In genomic region chr9:89312154-89312616, GRCh38 we compare ENCODE assay signal across 8 cellular contexts. TPM values are rescaled to one million over a fixed set of nuclear protein-coding genes. Genes with fewer than 3 reads are reported as not detected.
A peak's percentile ranks its signal among the peaks of the same experiment; 100 is the strongest.
DNase-seq lines count a peak whose midpoint lies in the region; ATAC-seq and TF ChIP-seq lines count a peak whose summit lies in the region.

No MANE protein-coding gene starts in this region.

- ATAC-seq in activated naive CD4-positive, alpha-beta T cell treated with anti-CD3 and anti-CD28 coated beads, Interleukin-2, amount 50 U/mL, for 72 hours = no peak

- H3K4me1 ChIP-seq in urinary bladder (ENCODE audit: insufficient read depth) = no peaks in the 10 kb centered on the region

- TF ChIP-seq CTCF in C4-2B (conservative IDR thresholded peaks at IDR 0.05) (no peak), kidney epithelial cell (IDR thresholded peaks at IDR 0.05; ENCODE audit: insufficient read depth, low read length, poor library complexity, severe bottlenecking) (no peak)

- peaks cover 30 to 51% of the 10 kb centered on the region in 2 donors for H3K36me3 Mint-ChIP-seq in activated naive CD4-positive, alpha-beta T cell treated with anti-CD3 and anti-CD28 coated beads, Interleukin-2, amount 50 U/mL, for 72 hours

- H3K27ac Mint-ChIP-seq in activated naive CD4-positive, alpha-beta T cell treated with anti-CD3 and anti-CD28 coated beads, Interleukin-2, amount 50 U/mL, for 72 hours = peak overlapping the region; percentile 87 to 99

- H3K27ac ChIP-seq in C4-2B = peak overlapping the region; percentile 98; the same call in 1 of the 2 replicates
- no peak overlapping the region for H3K27ac ChIP-seq in urinary bladder (ENCODE audit: low read depth)

- H3K27me3 ChIP-seq in kidney epithelial cell (ENCODE audit: control insufficient read depth, insufficient read depth, low read length) = no peaks in the 10 kb centered on the region

- H3K36me3 ChIP-seq in kidney epithelial cell (ENCODE audit: control insufficient read depth, insufficient read depth, low read length) = no peaks in the 10 kb centered on the region
- H3K36me3 ChIP-seq in urinary bladder (ENCODE audit: insufficient read depth) = no peaks in the 10 kb centered on the region

- under 1% methylated on average over 11 of the region's 11 CpGs for WGBS in urinary bladder

- no peaks in the 10 kb centered on the region for H3K9me3 Mint-ChIP-seq in activated naive CD4-positive, alpha-beta T cell treated with anti-CD3 and anti-CD28 coated beads, Interleukin-2, amount 50 U/mL, for 72 hours

- H3K4me3 ChIP-seq in kidney epithelial cell (ENCODE audit: low read depth, low read length) (peak overlapping the region; percentile 97), urinary bladder (ENCODE audit: low read depth, low read length) (peak overlapping the region; percentile 14)

- DNase-seq in HT1080 (ENCODE audit: low read depth) (peak; percentile 37), kidney epithelial cell (ENCODE audit: low read depth) (no peak), NCI-H2029 (lab: John Stamatoyannopoulos, UW) (no peak), epidermal melanocyte (ENCODE audit: insufficient read length, low spot score) (no peak), NCI-H774 (lab: John Stamatoyannopoulos, UW) (no peak)
- DNase-seq in activated naive CD4-positive, alpha-beta T cell treated with anti-CD3 and anti-CD28 coated beads, Interleukin-2, amount 50 U/mL, for 72 hours (ENCODE audit: low spot score in 2 of 2) = peak in 1 of 2 donors; percentile 22

RNA-seq across cellular contexts. Expression of gene CKS2, which starts 1.2 kb away (rescaled TPM):
- total RNA-seq in HT1080 (2014; rRNA removed; shearing (Covaris generic)) = 370 and 380 TPM in 2 replicates
- 360 and 373 TPM in 2 replicates for polyA plus RNA-seq in HT1080 (2015; cell fraction: cytosol; rRNA removed)
- 152 and 158 TPM in 2 replicates for polyA plus RNA-seq in HT1080 (2015; cell fraction: nucleus; rRNA removed)
- 100 to 1,000 TPM; 202 to 384 TPM for total RNA-seq in activated naive CD4-positive, alpha-beta T cell treated with anti-CD3 and anti-CD28 coated beads, Interleukin-2, amount 50 U/mL, for 72 hours
- total RNA-seq in kidney epithelial cell = 57.7 and 113 TPM in 2 replicates
- 58.7 TPM for total RNA-seq in urinary bladder
- polyA plus RNA-seq in urinary bladder = 18.0 TPM

RNA-seq across cellular contexts. Expression of gene SECISBP2, which starts 6.1 kb away (rescaled TPM):
- total RNA-seq in HT1080 (2014; rRNA removed; shearing (Covaris generic)) = 21.8 and 24.2 TPM in 2 replicates
- polyA plus RNA-seq in HT1080 (2015; cell fraction: cytosol; rRNA removed) = 26.2 and 34.1 TPM in 2 replicates
- 61.0 and 64.9 TPM in 2 replicates for polyA plus RNA-seq in HT1080 (2015; cell fraction: nucleus; rRNA removed)
- total RNA-seq in activated naive CD4-positive, alpha-beta T cell treated with anti-CD3 and anti-CD28 coated beads, Interleukin-2, amount 50 U/mL, for 72 hours = 10 to 100 TPM; 42.8 to 52.0 TPM
- total RNA-seq in kidney epithelial cell (47.3 and 47.6 TPM in 2 replicates), urinary bladder (78.7 TPM)
- 22.7 TPM for polyA plus RNA-seq in urinary bladder
